ENCODE assay signal across 32 cellular contexts in the genomic region with DNA sequence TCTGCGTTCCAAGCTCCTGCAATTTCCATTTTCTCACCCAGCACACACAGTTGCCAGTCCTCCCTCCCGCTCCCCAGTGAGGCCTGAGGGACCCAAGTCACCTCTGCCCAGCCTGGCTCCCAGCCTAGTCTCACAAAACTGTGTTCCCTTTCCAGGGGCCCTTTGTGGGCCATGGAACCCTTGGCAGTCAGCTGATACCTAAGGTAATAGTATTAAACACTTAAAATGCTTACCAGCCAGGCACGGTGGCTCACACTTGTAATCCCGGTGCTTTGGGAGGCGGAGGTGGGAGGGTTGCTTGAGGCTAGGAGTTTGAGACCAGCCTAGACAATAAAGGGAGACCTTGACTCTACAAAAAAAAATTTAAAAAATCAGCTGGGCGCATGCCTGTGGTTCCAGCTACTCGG. TPM values are rescaled to one million over a fixed set of nuclear protein-coding genes. Genes with fewer than 3 reads are reported as not detected.
DNase-seq lines count a peak whose midpoint lies in the region; ATAC-seq and TF ChIP-seq lines count a peak whose summit lies in the region.
"Had no signal": no experiment of that assay in that cellular context is flagged by ENCODE, and none has a peak within 500 bp of the region (broad histone marks: within the 10 kb centered on the region; RNA-seq: fewer than 3 reads in every experiment).

No MANE protein-coding gene starts in this region.

- peaks cover 31 to 38% of the 10 kb centered on the region in 2 donors for H3K4me1 Mint-ChIP-seq in natural killer cell treated with Interleukin-12 subunit alpha and Interleukin-12 subunit beta and Interleukin-15 and Interleukin-18, amount 100 ng/mL, for 72 hours (ENCODE audit: low read depth in 2 of 2)
- H3K4me1 Mint-ChIP-seq in natural killer cell: peaks cover 27 to 44% of the 10 kb centered on the region in 2 donors
- H3K4me1 Mint-ChIP-seq in T-cell: peaks cover 17 to 32% (median 20%) of the 10 kb centered on the region in 3 donors
- H3K4me1 Mint-ChIP-seq in naive B cell: peaks cover 22 to 28% (median 26%) of the 10 kb centered on the region in 3 donors

- no peaks in the 10 kb centered on the region for H3K36me3 Mint-ChIP-seq in natural killer cell treated with Interleukin-12 subunit alpha and Interleukin-12 subunit beta and Interleukin-15 and Interleukin-18, amount 100 ng/mL, for 72 hours
- no peaks in the 10 kb centered on the region for H3K36me3 Mint-ChIP-seq in natural killer cell
- peaks cover 4% of the 10 kb centered on the region for H3K36me3 Mint-ChIP-seq in T-cell
- peaks cover 4 to 11% of the 10 kb centered on the region in 2 donors for H3K36me3 Mint-ChIP-seq in naive B cell

- CTCF ChIA-PET in T-cell (lab: Charles Lee): interaction anchor here in 1 of 2 donors (1.3 kb wide), 1 partner anchor 33 kb away, joined by 7 read pairs; no protein-coding TSS in a partner anchor

- no peaks in the 10 kb centered on the region for H3K9me3 Mint-ChIP-seq in natural killer cell treated with Interleukin-12 subunit alpha and Interleukin-12 subunit beta and Interleukin-15 and Interleukin-18, amount 100 ng/mL, for 72 hours
- H3K9me3 Mint-ChIP-seq in natural killer cell (no peaks in the 10 kb centered on the region), T-cell (no peaks in the 10 kb centered on the region), naive B cell (no peaks in the 10 kb centered on the region)
- H3K9me3 Mint-ChIP-seq: T-helper 1 cell treated with Interleukin-12 subunit alpha and Interleukin-12 subunit beta and Interleukin-4 antibody, amounts not matched to agents 30 μg/mL and 1 μg/mL, for 36 hours had no signal

- DNase-seq in natural killer cell treated with Interleukin-12 subunit alpha and Interleukin-12 subunit beta and Interleukin-15 and Interleukin-18, amount 100 ng/mL, for 72 hours (ENCODE audit: low spot score): peak; percentile 34
- DNase-seq in natural killer cell: no peak
- peak in 1 of 34 experiments; percentile 21 for DNase-seq in T-cell
- DNase-seq in naive B cell: no peak
- no peak for DNase-seq in CD1c-positive myeloid dendritic cell (ENCODE audit: extremely low spot score)
- no peak for DNase-seq in NCI-H2081 treated with DMSO at 0.1 percent for 48 hours (lab: John Stamatoyannopoulos, UW)
- DNase-seq in mesenteric fat pad (ENCODE audit: low spot score): no peak
- DNase-seq: ACHN; activated CD4-positive, alpha-beta T cell treated with anti-CD3 and anti-CD28 coated beads, Interleukin-2, amount 50 U/mL, for 1 hour; brain microvascular endothelial cell; DMS153; effector CD8-positive, alpha-beta T cell; foreskin melanocyte; GDM1; hippocampal formation; Kasumi-1; NCI-H1048; NCI-H187; NCI-H2227 treated with DMSO at 0.1 percent for 48 hours; NCI-H748 treated with DMSO at 0.1 percent for 48 hours; PC-3; SJCRH30 had no signal

- no peak for TF ChIP-seq CTCF in natural killer cell (IDR thresholded peaks at IDR 0.05)

- no peak for ATAC-seq in natural killer cell treated with Interleukin-12 subunit alpha and Interleukin-12 subunit beta and Interleukin-15 and Interleukin-18, amount 100 ng/mL, for 72 hours
- ATAC-seq in natural killer cell (no peak), T-cell (replicated peaks in 1 of 4) (no peak), naive B cell (ENCODE audit: low read depth in 2 of 2) (no peak), HG02852 (IDR thresholded peaks at IDR 0.05; ENCODE audit: unreplicated experiment) (no peak)
- ATAC-seq: esophagus mucosa, HCT116, PC-3 had no signal

- peak overlapping the region in 1 of 2 donors; percentile 46 for H3K27ac Mint-ChIP-seq in natural killer cell treated with Interleukin-12 subunit alpha and Interleukin-12 subunit beta and Interleukin-15 and Interleukin-18, amount 100 ng/mL, for 72 hours
- H3K27ac Mint-ChIP-seq in natural killer cell (peak overlapping the region in 1 of 2 donors; percentile 16), T-cell (peak overlapping the region; percentile 57 to 58), naive B cell (peak overlapping the region in 5 of 6 donors; percentile 37 to 99 (median 86))

- H3K4me3 Mint-ChIP-seq in natural killer cell treated with Interleukin-12 subunit alpha and Interleukin-12 subunit beta and Interleukin-15 and Interleukin-18, amount 100 ng/mL, for 72 hours: no peak overlapping the region
- no peak overlapping the region for H3K4me3 Mint-ChIP-seq in natural killer cell
- H3K4me3 Mint-ChIP-seq in T-cell: peak overlapping the region in 1 of 3 donors; percentile 82
- peak overlapping the region in 3 of 8 donors; percentile 41 to 87 (median 82) for H3K4me3 Mint-ChIP-seq in naive B cell

- POLR2A ChIA-PET in T-cell (lab: Charles Lee): no interaction called here

- intact Hi-C loops in natural killer cell (cut with micrococcal nuclease): no loop called here

- no peaks in the 10 kb centered on the region for H3K27me3 Mint-ChIP-seq in natural killer cell treated with Interleukin-12 subunit alpha and Interleukin-12 subunit beta and Interleukin-15 and Interleukin-18, amount 100 ng/mL, for 72 hours
- H3K27me3 Mint-ChIP-seq in natural killer cell (ENCODE audit: low read depth in 2 of 2) (no peaks in the 10 kb centered on the region), T-cell (no peaks in the 10 kb centered on the region), naive B cell (no peaks in the 10 kb centered on the region)

RNA-seq across cellular contexts. Expression of gene RBM38, which starts 3.2 kb away (rescaled TPM):
- 10 to 100 TPM; 18.3 to 29.2 TPM for total RNA-seq in natural killer cell treated with Interleukin-12 subunit alpha and Interleukin-12 subunit beta and Interleukin-15 and Interleukin-18, amount 100 ng/mL, for 72 hours
- total RNA-seq in natural killer cell (100 to 1,000 TPM; 217 to 392 (median 264) TPM), T-cell (100 to 1,000 TPM; 111 to 271 (median 124) TPM), mesenteric fat pad (16.9 TPM)
- polyA plus RNA-seq in naive B cell (ENCODE audit: low read depth in 6 of 6): 100 to 1,000 TPM in 5 of 6 donors, 10 to 100 TPM in 1; 80.1 to 189 (median 157) TPM

RNA-seq across cellular contexts. Expression of gene RAE1, which starts 36.9 kb away (rescaled TPM):
- total RNA-seq in natural killer cell treated with Interleukin-12 subunit alpha and Interleukin-12 subunit beta and Interleukin-15 and Interleukin-18, amount 100 ng/mL, for 72 hours: 10 to 100 TPM; 43.6 to 86.0 TPM
- 10 to 100 TPM; 50.3 to 66.8 (median 52.5) TPM for total RNA-seq in natural killer cell
- total RNA-seq in T-cell: 10 to 100 TPM; 29.0 to 41.1 (median 29.4) TPM
- 10 to 100 TPM; 31.1 to 55.1 (median 39.8) TPM for polyA plus RNA-seq in naive B cell (ENCODE audit: low read depth in 6 of 6)
- total RNA-seq in mesenteric fat pad: 18.0 TPM

RNA-seq across cellular contexts. Expression of gene SPO11, which starts 58.3 kb away (rescaled TPM):
- not detected for total RNA-seq in natural killer cell treated with Interleukin-12 subunit alpha and Interleukin-12 subunit beta and Interleukin-15 and Interleukin-18, amount 100 ng/mL, for 72 hours
- total RNA-seq in natural killer cell (not detected), T-cell (not detected), mesenteric fat pad (not detected)
- polyA plus RNA-seq in naive B cell (ENCODE audit: low read depth in 6 of 6): not detected
- total RNA-seq: adrenal gland, esophagus mucosa, lower leg skin, osteocyte, PC-3, right atrium auricular region, SJCRH30, subcutaneous adipose tissue, uterus had no signal
- polyA plus RNA-seq: adrenal gland had no signal
